In the genomic region with DNA sequence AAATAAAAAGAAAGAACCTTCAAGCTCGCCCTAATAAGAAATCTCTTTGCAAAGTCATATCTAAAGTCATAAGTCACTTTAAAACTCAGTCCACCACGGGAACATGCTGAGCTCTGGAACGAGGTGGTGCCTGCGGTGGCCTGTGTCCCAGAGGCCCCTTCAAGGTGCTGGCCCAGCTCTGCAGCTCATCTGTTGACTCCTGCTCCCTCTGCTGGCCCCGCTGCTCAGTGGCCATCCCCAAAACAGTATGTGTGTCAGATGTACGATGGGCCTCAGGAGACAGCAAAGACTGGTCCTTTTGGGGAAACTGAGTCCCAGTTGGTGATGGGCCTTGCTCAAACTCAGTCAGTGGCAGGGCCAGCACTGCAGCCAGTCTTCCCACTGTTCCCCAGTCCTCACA, we compare ENCODE assay signal across 8 cellular contexts. TPM values are rescaled to one million over a fixed set of nuclear protein-coding genes. Genes with fewer than 3 reads are reported as not detected.
DNase-seq lines count a peak whose midpoint lies in the region; ATAC-seq and TF ChIP-seq lines count a peak whose summit lies in the region.

No MANE protein-coding gene starts in this region.

- no peaks in the 10 kb centered on the region for H3K4me1 ChIP-seq in A673 (ENCODE audit: insufficient read depth, low read length, poor library complexity, severe bottlenecking)
- peaks cover 3% of the 10 kb centered on the region for H3K4me1 ChIP-seq in left ventricle myocardium inferior

- H3K9me3 ChIP-seq in A673 (ENCODE audit: low read depth, low read length, poor library complexity, severe bottlenecking) (no peaks in the 10 kb centered on the region), left ventricle myocardium inferior (replicated peaks) (no peaks in the 10 kb centered on the region)

- H3K4me1 Mint-ChIP-seq in effector memory CD8-positive, alpha-beta T cell (ENCODE audit: low read depth in 2 of 2): no peaks in the 10 kb centered on the region

- peaks cover 3% of the 10 kb centered on the region for H3K27me3 ChIP-seq in A673 (replicated peaks; ENCODE audit: insufficient read depth, low read depth, low read length, poor library complexity)
- H3K27me3 ChIP-seq in left ventricle myocardium inferior (ENCODE audit: low read depth): peaks cover 26% of the 10 kb centered on the region

- H3K27me3 Mint-ChIP-seq in effector memory CD8-positive, alpha-beta T cell: peaks cover 7 to 13% of the 10 kb centered on the region in 2 donors

- no TSS peak for BruUV-seq in A673 (replicated peaks; lab: Mats Ljungman, UMichigan)

- intact Hi-C loops in A673 (cut with micrococcal nuclease; ENCODE audit: unreplicated experiment): no loop called here
- intact Hi-C loops in left ventricle myocardium inferior (cut with micrococcal nuclease): no loop called here

- H3K9me3 Mint-ChIP-seq in effector memory CD8-positive, alpha-beta T cell: no peaks in the 10 kb centered on the region

- peak; percentile 86 for ATAC-seq in SK-N-SH treated with all-trans-retinoic acid at 6 μM for 48 hours
- ATAC-seq in effector memory CD8-positive, alpha-beta T cell (replicated peaks): no peak

- DNase-seq in A673 (ENCODE audit: low spot score) (peak; percentile 27), GM20000 (ENCODE audit: low spot score) (peak; percentile 48), left ventricle myocardium inferior (peak; percentile 54), superior temporal gyrus (ENCODE audit: extremely low spot score) (peak; percentile 56), HK-2 (ENCODE audit: unreplicated experiment) (no peak), hepatic stellate cell (ENCODE audit: low spot score) (no peak)
- DNase-seq in effector memory CD8-positive, alpha-beta T cell: no peak

- H3K27ac Mint-ChIP-seq in effector memory CD8-positive, alpha-beta T cell: no peak overlapping the region

- CTCF ChIA-PET in A673 (lab: Charles Lee): interaction anchor here (0.6 to 1.7 kb wide), 2 partner anchors 186 to 235 kb away, joined by 3 to 10 read pairs; no protein-coding TSS in a partner anchor

- no peaks in the 10 kb centered on the region for H3K36me3 Mint-ChIP-seq in effector memory CD8-positive, alpha-beta T cell (ENCODE audit: insufficient read depth)

- H3K36me3 ChIP-seq in A673 (ENCODE audit: insufficient read depth, low read length, poor library complexity, severe bottlenecking): no peaks in the 10 kb centered on the region
- no peaks in the 10 kb centered on the region for H3K36me3 ChIP-seq in left ventricle myocardium inferior

- H3K4me3 ChIP-seq in A673 (ENCODE audit: low read depth, low read length, poor library complexity, severe bottlenecking): no peak overlapping the region
- no peak overlapping the region for H3K4me3 ChIP-seq in left ventricle myocardium inferior

- TF ChIP-seq CTCF in A673 (conservative IDR thresholded peaks at IDR 0.05; ENCODE audit: low read depth, low read length): peak; percentile 58
- peak; percentile 25 for TF ChIP-seq CTCF in GM20000 (IDR thresholded peaks at IDR 0.05; ENCODE audit: extremely low read depth, missing control alignments)
- peak; percentile 66 for TF ChIP-seq CTCF in left ventricle myocardium inferior (IDR thresholded peaks at IDR 0.05; ENCODE audit: borderline replicate concordance)

- POLR2A ChIA-PET in A673 (lab: Charles Lee; ENCODE audit: low non-redundant PET): no interaction called here

- no peak overlapping the region for H3K27ac ChIP-seq in A673 (ENCODE audit: low read depth, low read length, poor library complexity, severe bottlenecking)
- H3K27ac ChIP-seq in left ventricle myocardium inferior (replicated peaks): no peak overlapping the region

- no peak overlapping the region for H3K4me3 Mint-ChIP-seq in effector memory CD8-positive, alpha-beta T cell

TF ChIP-seq in SK-N-SH treated with all-trans-retinoic acid at 6 μM for 48 hours, 23 proteins besides CTCF, POLR2A, EP300 and RAD21:
- TF ChIP-seq ARNTL (CRISPR knock-in tag; IDR thresholded peaks at IDR 0.05; ENCODE audit: borderline replicate concordance, low read depth) (no peak), ZNF70 (CRISPR knock-in tag; IDR thresholded peaks at IDR 0.05) (no peak), OSR1 (CRISPR knock-in tag; IDR thresholded peaks at IDR 0.05) (no peak)
- TF ChIP-seq, protein P1, sequence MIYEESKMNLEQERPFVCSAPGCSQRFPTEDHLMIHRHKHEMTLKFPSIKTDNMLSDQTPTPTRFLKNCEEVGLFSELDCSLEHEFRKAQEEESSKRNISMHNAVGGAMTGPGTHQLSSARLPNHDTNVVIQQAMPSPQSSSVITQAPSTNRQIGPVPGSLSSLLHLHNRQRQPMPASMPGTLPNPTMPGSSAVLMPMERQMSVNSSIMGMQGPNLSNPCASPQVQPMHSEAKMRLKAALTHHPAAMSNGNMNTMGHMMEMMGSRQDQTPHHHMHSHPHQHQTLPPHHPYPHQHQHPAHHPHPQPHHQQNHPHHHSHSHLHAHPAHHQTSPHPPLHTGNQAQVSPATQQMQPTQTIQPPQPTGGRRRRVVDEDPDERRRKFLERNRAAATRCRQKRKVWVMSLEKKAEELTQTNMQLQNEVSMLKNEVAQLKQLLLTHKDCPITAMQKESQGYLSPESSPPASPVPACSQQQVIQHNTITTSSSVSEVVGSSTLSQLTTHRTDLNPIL (CRISPR knock-in tag; IDR thresholded peaks at IDR 0.05; ENCODE audit: low read depth): no peak
TF ChIP-seq in SK-N-SH treated with all-trans-retinoic acid at 6 μM for 48 hours: peak in this region for 0.

RNA-seq across cellular contexts. Expression of gene FOXB2, which starts 22.8 kb away (rescaled TPM):
- total RNA-seq in A673 (2021): not detected in 2 replicates
- total RNA-seq in left ventricle myocardium inferior: not detected

Comparison
In these comparisons a context has a peak if more than half of its experiments do, and no peak if none do; other contexts are left out.
1. DNase-seq: peak in A673 (single experiment), GM20000 (single experiment), left ventricle myocardium inferior (single experiment) and superior temporal gyrus (single experiment); none in effector memory CD8-positive, alpha-beta T cell (0 of 3), HK-2 (single experiment) and hepatic stellate cell (single experiment).
2. Peak in every context shown above with its lines, with median percentiles within 50 percentile points of each other: CTCF ChIP-seq.